In genomic region chr7:121480566-121481335, GRCh38 we compare ENCODE assay signal across 2 cellular contexts.
TF ChIP-seq lines count a peak whose summit lies in the region.

No MANE protein-coding gene starts in this region.

TF ChIP-seq in HCT116, 20 proteins besides CTCF, POLR2A, EP300 and RAD21 (continued from another document):
- TF ChIP-seq REST (IDR thresholded peaks at IDR 0.05; ENCODE audit: low read depth) (no peak), EGR1 (IDR thresholded peaks at IDR 0.05; ENCODE audit: low read depth) (no peak), JUND (IDR thresholded peaks at IDR 0.05) (no peak), MAX (IDR thresholded peaks at IDR 0.05) (no peak), SP1 (IDR thresholded peaks at IDR 0.05; ENCODE audit: low read depth) (no peak), ZBTB33 (IDR thresholded peaks at IDR 0.05; ENCODE audit: extremely low read depth, insufficient replicate concordance, low read length) (no peak), YY1 (IDR thresholded peaks at IDR 0.05; ENCODE audit: extremely low read depth, insufficient replicate concordance, low read depth, low read length) (no peak), SRF (IDR thresholded peaks at IDR 0.05; ENCODE audit: low read depth) (no peak), ZNF274 (IDR thresholded peaks at IDR 0.05; ENCODE audit: low read depth, low read length) (no peak)
TF ChIP-seq in HCT116: peak in this region for 0.

TF ChIP-seq in HepG2, 621 proteins besides CTCF, POLR2A, EP300 and RAD21 (continued from another document):
- TF ChIP-seq CERS6 (CRISPR knock-in tag; IDR thresholded peaks at IDR 0.05) (no peak), HDAC2 (CRISPR knock-in tag; IDR thresholded peaks at IDR 0.05) (no peak), ZNF576 (CRISPR knock-in tag; IDR thresholded peaks at IDR 0.05) (no peak), MLXIP (CRISPR knock-in tag; IDR thresholded peaks at IDR 0.05; ENCODE audit: borderline replicate concordance) (no peak), CBX2 (IDR thresholded peaks at IDR 0.05; ENCODE audit: low read depth, low read length) (no peak), CBX2 (CRISPR knock-in tag; IDR thresholded peaks at IDR 0.05; ENCODE audit: low read depth) (no peak), ZNF225 (CRISPR knock-in tag; IDR thresholded peaks at IDR 0.05) (no peak), MTF2 (CRISPR knock-in tag; IDR thresholded peaks at IDR 0.05; ENCODE audit: borderline replicate concordance) (no peak), PCBP2 (optimal IDR thresholded peaks at IDR 0.05; ENCODE audit: low read depth, low read length, poor library complexity, severe bottlenecking) (no peak), ZFP62 (CRISPR knock-in tag; IDR thresholded peaks at IDR 0.05) (no peak), MZF1 (CRISPR knock-in tag; IDR thresholded peaks at IDR 0.05; ENCODE audit: borderline replicate concordance) (no peak), SNAI1 (CRISPR knock-in tag; IDR thresholded peaks at IDR 0.05; ENCODE audit: borderline replicate concordance) (no peak), SMARCC2 (IDR thresholded peaks at IDR 0.05) (no peak), MED8 (CRISPR knock-in tag; IDR thresholded peaks at IDR 0.05; ENCODE audit: insufficient replicate concordance) (no peak), RXRA (CRISPR knock-in tag; IDR thresholded peaks at IDR 0.05) (no peak), RBAK (CRISPR knock-in tag; IDR thresholded peaks at IDR 0.05) (no peak), FOXO1 (CRISPR knock-in tag; IDR thresholded peaks at IDR 0.05) (no peak), GABPA (IDR thresholded peaks at IDR 0.05; ENCODE audit: low read depth, low read length) (no peak), GABPA (CRISPR knock-in tag; IDR thresholded peaks at IDR 0.05; ENCODE audit: low read depth) (no peak)
